Comparison of ENCODE assay signal across 7 cellular contexts in genomic region chr1:176029609-176030008, GRCh38.
"Had no signal": no experiment of that assay in that cellular context is flagged by ENCODE, and none has a peak within 500 bp of the region (broad histone marks: within the 10 kb centered on the region; RNA-seq: fewer than 3 reads in every experiment).

No MANE protein-coding gene starts in this region.

- H2AFZ ChIP-seq: GM23338 had no signal

- H3K4me2 ChIP-seq: GM23338 had no signal

- H3K4me3 ChIP-seq: GM23338 had no signal

- ATAC-seq: GM23338 had no signal

- H3K27ac ChIP-seq: HL-60 had no signal

- FAIRE-seq: H1, H54 had no signal

- DNase-seq: H9, HCEC 1CT, KG1 had no signal
